ENCODE assay signal across 8 cellular contexts in genomic region chr3:168524129-168524528, GRCh38.
"Had no signal": no experiment of that assay in that cellular context is flagged by ENCODE, and none has a peak within 500 bp of the region (broad histone marks: within the 10 kb centered on the region; RNA-seq: fewer than 3 reads in every experiment).

No MANE protein-coding gene starts in this region.

- H3K4me3 Mint-ChIP-seq: IgD-negative memory B cell had no signal

- H3K27ac Mint-ChIP-seq: IgD-negative memory B cell had no signal

- FAIRE-seq: HTR-8/SVneo had no signal

- DNase-seq: GOT3, H7, KBM-7 had no signal

- H3K9ac ChIP-seq: KMS-11 had no signal

- H3K9me3 Mint-ChIP-seq: IgD-negative memory B cell had no signal

- H3K27me3 Mint-ChIP-seq: IgD-negative memory B cell had no signal

- H3K36me3 Mint-ChIP-seq: IgD-negative memory B cell had no signal

- H3K27ac ChIP-seq: KMS-11 had no signal

- H3K4me3 ChIP-seq: HAP-1 had no signal

- H3K9me3 ChIP-seq: HAP-1 had no signal

- H3K36me3 ChIP-seq: HAP-1 had no signal

- H3K4me2 ChIP-seq: KMS-11 had no signal

- ATAC-seq: HCT116 had no signal
